In genomic region chrX:56767413-56768119, GRCh38 we compare ENCODE assay signal across 8 cellular contexts. TPM values are rescaled to one million over a fixed set of nuclear protein-coding genes. Genes with fewer than 3 reads are reported as not detected.
A peak's percentile ranks its signal among the peaks of the same experiment; 100 is the strongest.
DNase-seq lines count a peak whose midpoint lies in the region; ATAC-seq and TF ChIP-seq lines count a peak whose summit lies in the region.
"Not testable (repeated sequence)": the region's sequence is repeated elsewhere in the genome, so short reads cannot be mapped to it uniquely, and the experiment has no call there.

No MANE protein-coding gene starts in this region.

- intact Hi-C loops in right lobe of liver (cut with DNase I); psoas muscle (cut with DNase I); aorta (cut with DNase I): not testable (repeated sequence)

- WGBS in right lobe of liver (ENCODE audit: insufficient coverage, low coverage, low lambda C conversion rate, missing lambda C conversion rate) = 49% methylated on average over 6 of the region's 39 CpGs
- WGBS in psoas muscle, 3 donors = 49 to 97% (median 89%) methylated on average over 10 to 23 of the region's 39 CpGs
- WGBS in aorta, 2 donors = 55 to 87% methylated on average over 24 of the region's 39 CpGs

- H3K4me1 ChIP-seq in adipocyte (ENCODE audit: control insufficient read depth, insufficient read depth, low read length) = peaks cover 27% of the 10 kb centered on the region
- peaks cover 0 to 15% (median 4%) of the 10 kb centered on the region in 4 donors for H3K4me1 ChIP-seq in right lobe of liver
- peaks cover 15% of the 10 kb centered on the region for H3K4me1 ChIP-seq in psoas muscle
- H3K4me1 ChIP-seq in aorta (ENCODE audit: control insufficient read depth in 1 of 2, insufficient read depth in 2 of 2, low read length in 2 of 2) = not testable (repeated sequence)

- ATAC-seq in GM18861 (IDR thresholded peaks at IDR 0.05; ENCODE audit: unreplicated experiment) (peak; percentile 21), esophagus mucosa (peak; percentile 68), right lobe of liver (peak in 3 of 4 donors; percentile 68 to 74 (median 68)), psoas muscle (peak; percentile 64 to 71 (median 71)), aorta (ENCODE audit: low FRiP score) (peak; percentile 84)

- H3K4me3 Mint-ChIP-seq in IgD-negative memory B cell = peak overlapping the region; percentile 84 to 98 (median 94)

- peak overlapping the region; percentile 85 to 99 (median 98) for H3K27ac Mint-ChIP-seq in IgD-negative memory B cell

- H3K27me3 Mint-ChIP-seq in IgD-negative memory B cell = not testable (repeated sequence)

- not testable (repeated sequence) for TF ChIP-seq POLR2A in right lobe of liver (IDR thresholded peaks at IDR 0.05)

- not testable (repeated sequence) for H3K27ac ChIP-seq in right lobe of liver; aorta (ENCODE audit: low read depth in 1 of 2, low read length in 2 of 2)
- H3K27ac ChIP-seq in psoas muscle = peak overlapping the region; percentile 77

- H3K9me3 ChIP-seq in adipocyte (ENCODE audit: control insufficient read depth, low read length); right lobe of liver; psoas muscle; aorta (ENCODE audit: control insufficient read depth, low read length): not testable (repeated sequence)

- peak in 1 of 4 donors; percentile 37 for TF ChIP-seq CTCF in right lobe of liver (IDR thresholded peaks at IDR 0.05)
- not testable (repeated sequence) for TF ChIP-seq CTCF in psoas muscle (IDR thresholded peaks at IDR 0.05)

- not testable (repeated sequence) for H3K36me3 ChIP-seq in H7 (replicated peaks; ENCODE audit: control insufficient read depth, insufficient read depth, low read length); adipocyte (ENCODE audit: control insufficient read depth, insufficient read depth, low read length, severe bottlenecking); right lobe of liver; psoas muscle (ENCODE audit: insufficient read depth in 1 of 2, low read depth in 1 of 2); aorta (ENCODE audit: control insufficient read depth in 1 of 2, insufficient read depth in 2 of 2, low read length in 1 of 2)

- peak; percentile 19 for DNase-seq in H7
- not testable (repeated sequence) for DNase-seq in adipocyte (ENCODE audit: low read depth)
- DNase-seq in right lobe of liver = peak in 2 of 3 donors; percentile 40 to 66
- peak in 1 of 2 donors; percentile 78 for DNase-seq in psoas muscle
- DNase-seq in aorta = peak in 1 of 2 donors; percentile 77

- H3K4me1 Mint-ChIP-seq in IgD-negative memory B cell = peaks cover 29 to 33% (median 30%) of the 10 kb centered on the region in 3 donors

- H3K36me3 Mint-ChIP-seq in IgD-negative memory B cell = not testable (repeated sequence)

- not testable (repeated sequence) for H3K4me3 ChIP-seq in H7 (ENCODE audit: insufficient read depth, low read depth, low read length)
- H3K4me3 ChIP-seq in adipocyte (ENCODE audit: low read length) (peak overlapping the region; percentile 81), right lobe of liver (peak overlapping the region; percentile 49 to 68 (median 54)), psoas muscle (peak overlapping the region; percentile 80), aorta (ENCODE audit: low read length in 2 of 2) (peak overlapping the region in 1 of 2 donors; percentile 15)

- not testable (repeated sequence) for H3K27me3 ChIP-seq in H7 (ENCODE audit: control insufficient read depth, insufficient read depth, low read length); adipocyte (replicated peaks; ENCODE audit: control insufficient read depth, insufficient read depth, low read length); right lobe of liver; psoas muscle (ENCODE audit: insufficient read depth in 3 of 3, low read length in 2 of 3); aorta (ENCODE audit: control insufficient read depth in 1 of 2, insufficient read depth in 2 of 2, low read length in 1 of 2)

- H3K9me3 Mint-ChIP-seq in IgD-negative memory B cell = not testable (repeated sequence)

- H3K9ac ChIP-seq in adipocyte (ENCODE audit: low read length) = peak overlapping the region; percentile 36

RNA-seq across cellular contexts. Expression of gene NBDY, which starts 38.5 kb away (rescaled TPM):
- 7.5 and 12.0 TPM in 2 replicates for total RNA-seq in H7 (2014; rRNA removed; shearing (Covaris generic))
- polyA plus RNA-seq in IgD-negative memory B cell (59.1 TPM), psoas muscle (1 to 10 TPM; 5.2 to 7.7 (median 6.5) TPM), aorta (10 to 100 TPM; 35.7 to 45.5 TPM)
- total RNA-seq in esophagus mucosa (34.2 TPM), right lobe of liver (1 to 10 TPM; 2.8 to 10.0 (median 5.4) TPM), psoas muscle (10 to 100 TPM in 2 of 4 donors, 1 to 10 TPM in 2; 5.3 to 15.6 (median 8.5) TPM), aorta (10 to 100 TPM; 43.0 TPM)

Comparison
In these comparisons a context has a peak if more than half of its experiments do, and no peak if none do; other contexts are left out.
1. ATAC-seq: peak in every context shown above with its lines; median percentile 84 in aorta; 71 in psoas muscle; 68 in esophagus mucosa; 68 in right lobe of liver; 21 in GM18861.